8 cellular contexts compared by ENCODE assay signal in genomic region chr1:151720974-151721787, GRCh38. TPM values are rescaled to one million over a fixed set of nuclear protein-coding genes. Genes with fewer than 3 reads are reported as not detected.
A peak's percentile ranks its signal among the peaks of the same experiment; 100 is the strongest.
DNase-seq lines count a peak whose midpoint lies in the region; ATAC-seq and TF ChIP-seq lines count a peak whose summit lies in the region.

RIIAD1 (plus strand) TSS chr1:151721522; CDS start chr1:151721537, 15 bp downstream.

- no peak within 1 kb of the TSS for H3K23ac ChIP-seq in neuronal stem cell (ENCODE audit: low read depth, low read length, poor library complexity)

- no peaks in the 10 kb centered on the region for H3K79me1 ChIP-seq in neuronal stem cell (ENCODE audit: low read depth, low read length)

- peak; percentile 77 for DNase-seq in activated CD8-positive, alpha-beta memory T cell treated with anti-CD3 and anti-CD28 coated beads for 24 hours
- no peak for DNase-seq in activated CD8-positive, alpha-beta memory T cell treated with anti-CD3 and anti-CD28 coated beads, Interleukin-2, amount 50 U/mL, for 48 hours
- DNase-seq in MG63 (peak; percentile 26), activated T-cell treated with anti-CD3 and anti-CD28 coated beads for 4 hours (peak; percentile 15), fibroblast of the aortic adventitia (ENCODE audit: low read depth) (peak; percentile 8), neuronal stem cell (ENCODE audit: low spot score) (peak; percentile 69), uterus (peak; percentile 28 to 62)

- peak within 1 kb of the TSS; percentile 88 for H2AFZ ChIP-seq in neuronal stem cell (ENCODE audit: low read length)

- H2BK5ac ChIP-seq in neuronal stem cell (ENCODE audit: low read length): no peak within 1 kb of the TSS

- H3K4me2 ChIP-seq in neuronal stem cell (ENCODE audit: insufficient read depth, low read length, poor library complexity, severe bottlenecking): peak within 1 kb of the TSS; percentile 76

- no peaks in the 10 kb centered on the region for H3K36me3 ChIP-seq in MG63
- H3K36me3 ChIP-seq in neuronal stem cell (replicated peaks in 1 of 2; ENCODE audit: control insufficient read depth in 2 of 2, insufficient read depth in 2 of 2, low read length in 2 of 2): no peaks in the 10 kb centered on the region
- no peaks in the 10 kb centered on the region for H3K36me3 ChIP-seq in uterus

- peak within 1 kb of the TSS; percentile 6 for H2BK15ac ChIP-seq in neuronal stem cell (ENCODE audit: low read length)

- H4K8ac ChIP-seq in neuronal stem cell (ENCODE audit: low read depth, low read length): no peak within 1 kb of the TSS

- no peak within 1 kb of the TSS for H2AK5ac ChIP-seq in neuronal stem cell (ENCODE audit: low read depth, low read length)

- ATAC-seq in GM18517 (IDR thresholded peaks at IDR 0.05; ENCODE audit: unreplicated experiment): no peak

- no peak within 1 kb of the TSS for H2BK12ac ChIP-seq in neuronal stem cell (ENCODE audit: low read length)

- H3K27ac ChIP-seq in neuronal stem cell (replicated peaks; ENCODE audit: low read length): no peak within 1 kb of the TSS
- peak within 1 kb of the TSS; percentile 75 to 87 for H3K27ac ChIP-seq in uterus

- no CpG with 5 or more reads among the region's 44 CpGs for WGBS in neuronal stem cell (ENCODE audit: extremely low coverage in 2 of 2, insufficient read length in 2 of 2, insufficient replicate concordance in 1 of 2), 2 donors

- no peak within 1 kb of the TSS for H3K18ac ChIP-seq in neuronal stem cell (ENCODE audit: low read length)

- H3K4me1 ChIP-seq in neuronal stem cell (ENCODE audit: control insufficient read depth in 2 of 2, insufficient read depth in 1 of 2, low read depth in 1 of 2, low read length in 2 of 2): peaks cover 17 to 24% of the 10 kb centered on the region in 2 donors
- H3K4me1 ChIP-seq in uterus: no peaks in the 10 kb centered on the region

- TF ChIP-seq CTCF in fibroblast of the aortic adventitia (IDR thresholded peaks at IDR 0.05; ENCODE audit: insufficient read depth, low read length): no peak
- no peak for TF ChIP-seq CTCF in uterus (IDR thresholded peaks at IDR 0.05)

- H3K4ac ChIP-seq in neuronal stem cell (ENCODE audit: low read length): no peak within 1 kb of the TSS

- no peak within 1 kb of the TSS for H4K91ac ChIP-seq in neuronal stem cell (ENCODE audit: low read depth, low read length, poor library complexity)

- H3K4me3 ChIP-seq in MG63: peak within 1 kb of the TSS; percentile 26
- H3K4me3 ChIP-seq in fibroblast of the aortic adventitia (ENCODE audit: low read depth, low read length): peak within 1 kb of the TSS; percentile 58
- H3K4me3 ChIP-seq in neuronal stem cell (ENCODE audit: low read length in 2 of 2): peak within 1 kb of the TSS; percentile 36 to 79
- H3K4me3 ChIP-seq in uterus: peak within 1 kb of the TSS; percentile 33 to 45

- H3K27me3 ChIP-seq in MG63 (peaks cover 6% of the 10 kb centered on the region; the same call in 1 of the 2 replicates), neuronal stem cell (ENCODE audit: control insufficient read depth in 3 of 3, insufficient read depth in 3 of 3, low read depth in 1 of 3, low read length in 3 of 3) (peaks cover 0 to 81% (median 14%) of the 10 kb centered on the region in 3 experiments), uterus (no peaks in the 10 kb centered on the region)

- H2BK120ac ChIP-seq in neuronal stem cell (ENCODE audit: low read depth, low read length): no peak within 1 kb of the TSS

- H3K9me3 ChIP-seq in MG63: no peaks in the 10 kb centered on the region
- H3K9me3 ChIP-seq in neuronal stem cell (replicated peaks in 1 of 2; ENCODE audit: control insufficient read depth in 2 of 2, insufficient read depth in 1 of 2, low read depth in 1 of 2, low read length in 2 of 2): peaks cover 0 to 5% of the 10 kb centered on the region in 2 donors
- H3K9me3 ChIP-seq in uterus: no peaks in the 10 kb centered on the region

- no peak within 1 kb of the TSS for H3K9ac ChIP-seq in neuronal stem cell (ENCODE audit: low read depth, low read length, poor library complexity)

- H3K14ac ChIP-seq in neuronal stem cell (ENCODE audit: low read length): no peak within 1 kb of the TSS

- TF ChIP-seq POLR2A in uterus (IDR thresholded peaks at IDR 0.05): no peak

- intact Hi-C loops in uterus (cut with DNase I; ENCODE audit: low total_unique reads): no loop called here

RNA-seq across cellular contexts. Expression of gene RIIAD1, which starts in this region (rescaled TPM):
- not detected in 2 replicates for total RNA-seq in MG63 (2014; rRNA removed; shearing (Covaris generic); ENCODE audit: low replicate concordance)
- total RNA-seq in fibroblast of the aortic adventitia (ENCODE audit: low replicate concordance) (5.8 TPM in 1 of 2 replicates, not detected in the other), uterus (1 to 10 TPM in 2 of 4 donors, not detected in 2; 1.1 to 4.3 TPM)
- 1.5 TPM for polyA plus RNA-seq in neuronal stem cell (2013, experiment 1 of 2)
- 0.40 TPM for polyA plus RNA-seq in neuronal stem cell (2013, experiment 2 of 2)

Comparison
In these comparisons a context has a peak if more than half of its experiments do, and no peak if none do; other contexts are left out.
1. Peak in DNase-seq and H3K4me3 ChIP-seq in MG63; RNA of the gene not detected or under 1 TPM.